In the genomic region with DNA sequence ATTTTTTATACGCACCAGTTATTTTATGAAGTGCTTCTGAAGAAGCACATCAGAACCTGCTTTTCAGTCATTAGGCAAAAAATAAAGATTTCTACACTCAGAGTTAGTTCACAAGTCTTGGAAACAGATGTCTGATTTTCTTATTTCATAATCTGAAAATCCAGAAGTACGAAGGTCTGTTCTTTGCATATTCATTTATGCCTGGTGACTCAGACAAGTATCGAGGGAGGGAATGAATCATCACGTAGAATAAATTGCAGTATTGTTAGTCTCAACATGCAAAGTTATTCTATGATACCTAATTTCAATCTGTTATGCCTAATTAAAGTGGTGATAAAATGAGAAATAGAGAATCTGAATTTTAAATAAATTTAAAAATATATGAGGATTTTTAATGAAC, we compare ENCODE assay signal across 16 cellular contexts.
A peak's percentile ranks its signal among the peaks of the same experiment; 100 is the strongest.
DNase-seq lines count a peak whose midpoint lies in the region; TF ChIP-seq lines count a peak whose summit lies in the region.
"Had no signal": no experiment of that assay in that cellular context is flagged by ENCODE, and none has a peak within 500 bp of the region (broad histone marks: within the 10 kb centered on the region; RNA-seq: fewer than 3 reads in every experiment).

No MANE protein-coding gene starts in this region.

- no peak overlapping the region for H3K9ac ChIP-seq in endodermal cell (ENCODE audit: extremely low read depth, low read length, poor library complexity, severe bottlenecking)

- H3K4me3 Mint-ChIP-seq in endodermal cell, result no peak overlapping the region
- H3K4me3 Mint-ChIP-seq: CD4-positive, CD25-positive, alpha-beta regulatory T cell; effector memory CD8-positive, alpha-beta T cell; immature natural killer cell; nephron; WTC11 had no signal

- H3K4me1 ChIP-seq in endodermal cell (ENCODE audit: control insufficient read depth, insufficient read depth, low read length), result no peaks in the 10 kb centered on the region

- no peak overlapping the region for H3K27ac Mint-ChIP-seq in endodermal cell
- H3K27ac Mint-ChIP-seq: CD4-positive, CD25-positive, alpha-beta regulatory T cell; effector memory CD8-positive, alpha-beta T cell; immature natural killer cell; nephron; WTC11 had no signal

- 93 to 100% methylated on average over 2 to 4 of the region's 4 CpGs for WGBS in endodermal cell (ENCODE audit: insufficient coverage in 1 of 2, insufficient read length in 1 of 2), 2 experiments

- no peaks in the 10 kb centered on the region for H3K9me3 Mint-ChIP-seq in endodermal cell
- H3K9me3 Mint-ChIP-seq: effector memory CD8-positive, alpha-beta T cell; nephron had no signal

- H3K27me3 Mint-ChIP-seq in endodermal cell (ENCODE audit: insufficient read depth), result no peaks in the 10 kb centered on the region

- H3K27ac ChIP-seq in endodermal cell (ENCODE audit: low read depth, low read length), result no peak overlapping the region

- no peaks in the 10 kb centered on the region for H3K4me1 Mint-ChIP-seq in endodermal cell
- H3K4me1 Mint-ChIP-seq: nephron, WTC11 had no signal

- TF ChIP-seq CTCF in endodermal cell (conservative IDR thresholded peaks at IDR 0.05), result no peak

- H3K4me3 ChIP-seq in endodermal cell (ENCODE audit: low read length), result no peak overlapping the region

- H3K27me3 ChIP-seq in endodermal cell (ENCODE audit: control insufficient read depth, insufficient read depth, low read length, poor library complexity, severe bottlenecking), result no peaks in the 10 kb centered on the region

- H3K36me3 ChIP-seq in endodermal cell (ENCODE audit: control insufficient read depth, insufficient read depth, low read length), result no peaks in the 10 kb centered on the region

- no peaks in the 10 kb centered on the region for H3K36me3 Mint-ChIP-seq in endodermal cell (ENCODE audit: low read depth)
- H3K36me3 Mint-ChIP-seq: CD4-positive, CD25-positive, alpha-beta regulatory T cell; immature natural killer cell; WTC11 had no signal

- DNase-seq in AG20443 (ENCODE audit: low spot score) (peak; percentile 22), HCEC 1CT (peak; percentile 42), SW480 (ENCODE audit: low spot score) (peak; percentile 64), foreskin melanocyte (peak; percentile 77), endodermal cell (no peak), NCI-H146 (lab: John Stamatoyannopoulos, UW) (no peak), NAMALWA (ENCODE audit: low spot score) (no peak), NK-92 (lab: John Stamatoyannopoulos, UW; ENCODE audit: unreplicated experiment) (no peak)
- DNase-seq: activated gamma-delta T cell; CD4-positive, CD25-positive, alpha-beta regulatory T cell; effector memory CD8-positive, alpha-beta T cell; immature natural killer cell; NCI-H1694 treated with DMSO at 0.1 percent for 48 hours; stimulated activated naive CD4-positive, alpha-beta T cell had no signal

- peaks cover 4% of the 10 kb centered on the region for H3K9me3 ChIP-seq in endodermal cell (ENCODE audit: control insufficient read depth, low read length)

Comparison
In these comparisons a context has a peak if more than half of its experiments do, and no peak if none do; other contexts are left out.
1. DNase-seq: peak in AG20443 (single experiment), HCEC 1CT (single experiment), SW480 (single experiment) and foreskin melanocyte (single experiment); none in endodermal cell (single experiment), NCI-H146 (single experiment), NAMALWA (single experiment) and NK-92 (single experiment).